In genomic region chr2:238305965-238306679, GRCh38 we compare ENCODE assay signal across 21 cellular contexts.
"Had no signal": no experiment of that assay in that cellular context is flagged by ENCODE, and none has a peak within 500 bp of the region (broad histone marks: within the 10 kb centered on the region; RNA-seq: fewer than 3 reads in every experiment).

No MANE protein-coding gene starts in this region.

- ATAC-seq: activated T-helper 17 cell treated with anti-CD3 and anti-CD28 coated beads, Interleukin-2, amount 50 U/mL, for 72 hours; gastrocnemius medialis; psoas muscle; stimulated activated naive CD8-positive, alpha-beta T cell treated with anti-CD3 and anti-CD28 coated beads, Interleukin-15, amount 100 ng/mL, for 72 hours had no signal

- H3K27me3 ChIP-seq: adrenal gland, gastrocnemius medialis, testis, uterus had no signal

- H3K36me3 ChIP-seq: adrenal gland, gastrocnemius medialis, uterus had no signal

- H3K9me3 ChIP-seq: adrenal gland, gastrocnemius medialis, psoas muscle, testis, uterus had no signal

- H3K27ac ChIP-seq: adrenal gland, epithelial cell of prostate, gastrocnemius medialis, psoas muscle, testis, uterus, VCaP had no signal

- H3K4me3 ChIP-seq: adrenal gland, gastrocnemius medialis, lung, psoas muscle, testis, uterus had no signal

- H3K4me1 ChIP-seq: adrenal gland, gastrocnemius medialis, psoas muscle, uterus had no signal

- DNase-seq: activated CD4-positive, alpha-beta T cell treated with anti-CD3 and anti-CD28 coated beads, Interleukin-2, amount 10 ng/mL, durations not matched to agents 24 days and 14 days; activated CD8-positive, alpha-beta memory T cell treated with anti-CD3 and anti-CD28 coated beads for 24 hours; activated naive CD4-positive, alpha-beta T cell treated with anti-CD3 and anti-CD28 coated beads, Interleukin-2, amount 50 U/mL, for 16 hours; activated T-cell treated with anti-CD3 and anti-CD28 coated beads for 4 hours; adrenal gland; caudate nucleus; cortex of kidney; effector memory CD4-positive, alpha-beta T cell; gastrocnemius medialis; occipital lobe; psoas muscle; stimulated activated CD4-positive, alpha-beta T cell treated with anti-CD3 and anti-CD28 coated beads, Interleukin-15, amount 100 ng/mL, for 24 hours; stimulated activated CD4-positive, alpha-beta T cell treated with anti-CD3 and anti-CD28 coated beads, Interleukin-4, amount 100 ng/mL, for 24 hours; stimulated activated naive CD8-positive, alpha-beta T cell treated with anti-CD3 and anti-CD28 coated beads, Interleukin-15, amount 100 ng/mL, for 72 hours; T-helper 1 cell; testis; uterus had no signal
